1 cellular context compared by ENCODE assay signal in genomic region chr1:207669469-207670111, GRCh38.
TF ChIP-seq lines count a peak whose summit lies in the region.

No MANE protein-coding gene starts in this region.

TF ChIP-seq in HepG2, 621 proteins besides CTCF, POLR2A, EP300 and RAD21 (continued from another document):
- TF ChIP-seq ZNF639 (CRISPR knock-in tag; conservative IDR thresholded peaks at IDR 0.05) (no peak), IRF1 (CRISPR knock-in tag; IDR thresholded peaks at IDR 0.05; ENCODE audit: low read depth) (no peak), SOX6 (IDR thresholded peaks at IDR 0.05) (no peak), SOX6 (CRISPR knock-in tag; IDR thresholded peaks at IDR 0.05) (no peak), KLF13 (CRISPR knock-in tag; IDR thresholded peaks at IDR 0.05) (no peak), ZNF451 (CRISPR knock-in tag; IDR thresholded peaks at IDR 0.05) (no peak), ZFP37 (CRISPR knock-in tag; IDR thresholded peaks at IDR 0.05; ENCODE audit: borderline replicate concordance) (no peak), RARG (CRISPR knock-in tag; IDR thresholded peaks at IDR 0.05; ENCODE audit: low read depth) (no peak)
